11 cellular contexts compared by ENCODE assay signal in genomic region chr6:103797738-103798137, GRCh38.
DNase-seq lines count a peak whose midpoint lies in the region; ATAC-seq and TF ChIP-seq lines count a peak whose summit lies in the region.
"Had no signal": no experiment of that assay in that cellular context is flagged by ENCODE, and none has a peak within 500 bp of the region (broad histone marks: within the 10 kb centered on the region; RNA-seq: fewer than 3 reads in every experiment).

No MANE protein-coding gene starts in this region.

- H3K4me3 ChIP-seq in AG10803 (ENCODE audit: low read length), result no peak overlapping the region
- no peak overlapping the region for H3K4me3 ChIP-seq in HEK293 (ENCODE audit: low read depth, low read length)
- no peak overlapping the region for H3K4me3 ChIP-seq in OCI-LY3 (ENCODE audit: low read length)
- H3K4me3 ChIP-seq in fibroblast of the aortic adventitia (ENCODE audit: low read depth, low read length), result no peak overlapping the region

- H3K9me3 ChIP-seq in HEK293 (ENCODE audit: control insufficient read depth, insufficient read depth, low read depth, low read length) (no peaks in the 10 kb centered on the region), OCI-LY3 (ENCODE audit: insufficient read depth, low read length) (no peaks in the 10 kb centered on the region)

- TF ChIP-seq CTCF in AG10803 (conservative IDR thresholded peaks at IDR 0.05; ENCODE audit: low read length) (peak; percentile 42), HEK293 (tag by site-specific recombination; IDR thresholded peaks at IDR 0.05) (no peak), OCI-LY3 (IDR thresholded peaks at IDR 0.05; ENCODE audit: low read depth, low read length) (peak; percentile 39), fibroblast of the aortic adventitia (IDR thresholded peaks at IDR 0.05; ENCODE audit: insufficient read depth, low read length) (peak; percentile 26)

- CTCF ChIA-PET in HEK293 (lab: Yijun Ruan, JAX), result interaction anchor here (0.5 to 1.5 kb wide), 18 partner anchors 9 to 1151 kb away, joined by 3 to 9 read pairs (median 4); no protein-coding TSS in a partner anchor

- ATAC-seq in GM18870 (IDR thresholded peaks at IDR 0.05; ENCODE audit: unreplicated experiment), result no peak
- ATAC-seq: natural killer cell had no signal

- H3K27ac ChIP-seq in HEK293 (ENCODE audit: extremely low read depth, low read depth, low read length) (no peak overlapping the region), OCI-LY3 (ENCODE audit: low read length) (no peak overlapping the region)

- no peaks in the 10 kb centered on the region for H4K20me1 ChIP-seq in OCI-LY3 (ENCODE audit: insufficient read depth, low read length)

- H3K4me2 ChIP-seq in OCI-LY3 (ENCODE audit: low read length), result no peak overlapping the region

- H3K4me1 ChIP-seq in HEK293 (ENCODE audit: control insufficient read depth, insufficient read depth, low read length) (no peaks in the 10 kb centered on the region), OCI-LY3 (ENCODE audit: low read length) (no peaks in the 10 kb centered on the region)

- no peaks in the 10 kb centered on the region for H3K79me2 ChIP-seq in OCI-LY3 (ENCODE audit: low read length)

- POLR2A ChIA-PET in HEK293 (lab: Yijun Ruan, JAX), result interaction anchor here (0.7 kb wide), 1 partner anchor 1566 kb away, joined by 4 read pairs; no protein-coding TSS in a partner anchor

- no peak for DNase-seq in AG10803 (ENCODE audit: low read depth)
- DNase-seq in fibroblast of the aortic adventitia (ENCODE audit: low read depth), result peak; percentile 0
- no peak for DNase-seq in effector CD4-positive, alpha-beta T cell
- DNase-seq in stimulated activated naive CD4-positive, alpha-beta T cell (lab: John Stamatoyannopoulos, UW), result no peak
- no peak for DNase-seq in stimulated activated naive CD4-positive, alpha-beta T cell treated with Interleukin-2 at 50 U/mL for 16 hours (lab: John Stamatoyannopoulos, UW)
- DNase-seq: HCEC 1CT, natural killer cell, NCI-H1930 had no signal

- no peak overlapping the region for H3K9ac ChIP-seq in OCI-LY3 (ENCODE audit: low read length)

- no peaks in the 10 kb centered on the region for H3K36me3 ChIP-seq in HEK293 (ENCODE audit: control insufficient read depth in 2 of 2, insufficient read depth in 1 of 2, low read length in 2 of 2)
- no peaks in the 10 kb centered on the region for H3K36me3 ChIP-seq in OCI-LY3 (replicated peaks; ENCODE audit: low read depth, low read length)

- no peak overlapping the region for H2AFZ ChIP-seq in OCI-LY3 (ENCODE audit: low read depth, low read length)

- H3K27me3 ChIP-seq in OCI-LY3 (ENCODE audit: low read depth, low read length), result no peaks in the 10 kb centered on the region

TF ChIP-seq in HEK293, 187 proteins besides CTCF, POLR2A, EP300 and RAD21:
- TF ChIP-seq ZNF560 (tag by site-specific recombination; IDR thresholded peaks at IDR 0.05; ENCODE audit: borderline replicate concordance) (no peak), ZNF654 (tag by site-specific recombination; IDR thresholded peaks at IDR 0.05; ENCODE audit: low read depth) (peak; percentile 61), ZNF621 (tag by site-specific recombination; IDR thresholded peaks at IDR 0.05) (no peak)
